Comparison of ENCODE assay signal across 8 cellular contexts in the genomic region with DNA sequence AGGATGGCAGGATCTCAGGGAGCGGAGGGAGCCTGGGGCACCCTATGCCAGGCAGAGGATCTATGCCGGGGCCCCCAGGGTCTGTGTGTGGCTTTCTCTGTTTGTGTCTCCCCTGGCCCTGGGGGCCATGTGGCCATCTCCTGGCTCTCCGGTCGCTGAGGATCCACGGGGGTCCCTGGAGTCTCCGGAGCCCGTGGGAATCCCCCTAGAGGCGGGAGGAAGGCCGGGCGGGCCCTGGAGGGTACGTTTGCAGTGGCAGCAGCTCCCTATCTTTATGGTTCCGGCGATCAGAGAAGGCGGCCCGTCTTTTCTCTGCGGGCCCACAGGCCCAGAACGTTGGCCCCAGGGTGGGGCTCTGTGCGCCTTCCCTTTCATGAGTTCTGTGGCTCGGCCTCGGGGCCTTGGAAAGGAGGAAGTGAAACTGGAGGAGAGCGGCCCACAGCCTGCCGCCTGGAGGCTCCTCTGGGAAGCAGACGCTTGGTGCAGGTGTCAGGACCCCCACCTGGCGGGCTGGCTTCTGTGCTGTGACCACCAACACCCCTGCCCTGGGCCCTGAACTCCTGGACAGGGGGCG.
DNase-seq lines count a peak whose midpoint lies in the region; ATAC-seq and TF ChIP-seq lines count a peak whose summit lies in the region.

No MANE protein-coding gene starts in this region.

- DNase-seq in GM12865 (ENCODE audit: low read depth), result peak; percentile 65
- DNase-seq in RPMI7951 (ENCODE audit: low read depth), result peak; percentile 14
- peak; percentile 8 for DNase-seq in glutamatergic neuron
- DNase-seq in stimulated activated naive B cell treated with anti-CD40 and anti-IgM and Interleukin-4, amounts not matched to agents 10 μg/mL and 1 μg/mL and 100 μg/mL, for 72 hours, result peak; percentile 69
- DNase-seq in putamen (ENCODE audit: low spot score), result no peak
- DNase-seq in effector CD4-positive, alpha-beta T cell, result no peak

- H3K36me3 Mint-ChIP-seq in glutamatergic neuron (ENCODE audit: unreplicated experiment), result no peaks in the 10 kb centered on the region
- no peaks in the 10 kb centered on the region for H3K36me3 Mint-ChIP-seq in stimulated activated naive B cell treated with anti-CD40 and anti-IgM and Interleukin-4, amounts not matched to agents 10 μg/mL and 1 μg/mL and 100 μg/mL, for 72 hours

- H3K27me3 Mint-ChIP-seq in glutamatergic neuron (ENCODE audit: unreplicated experiment), result peaks cover 11% of the 10 kb centered on the region
- peaks cover 0 to 11% of the 10 kb centered on the region in 2 donors for H3K27me3 Mint-ChIP-seq in stimulated activated naive B cell treated with anti-CD40 and anti-IgM and Interleukin-4, amounts not matched to agents 10 μg/mL and 1 μg/mL and 100 μg/mL, for 72 hours

- TF ChIP-seq CTCF in GM12865 (IDR thresholded peaks at IDR 0.05; ENCODE audit: insufficient read depth, low read depth, low read length, missing control alignments) (peak; percentile 30), glutamatergic neuron (IDR thresholded peaks at IDR 0.05; ENCODE audit: partially characterized antibody, unreplicated experiment) (no peak)

- no peaks in the 10 kb centered on the region for H3K4me1 Mint-ChIP-seq in glutamatergic neuron (ENCODE audit: low read depth, unreplicated experiment)
- H3K4me1 Mint-ChIP-seq in stimulated activated naive B cell treated with anti-CD40 and anti-IgM and Interleukin-4, amounts not matched to agents 10 μg/mL and 1 μg/mL and 100 μg/mL, for 72 hours, result peaks cover 33 to 40% of the 10 kb centered on the region in 2 donors

- H3K27ac Mint-ChIP-seq in glutamatergic neuron (ENCODE audit: unreplicated experiment), result no peak overlapping the region
- peak overlapping the region; percentile 84 for H3K27ac Mint-ChIP-seq in stimulated activated naive B cell treated with anti-CD40 and anti-IgM and Interleukin-4, amounts not matched to agents 10 μg/mL and 1 μg/mL and 100 μg/mL, for 72 hours

- H3K4me3 Mint-ChIP-seq in glutamatergic neuron (ENCODE audit: unreplicated experiment), result no peak overlapping the region
- H3K4me3 Mint-ChIP-seq in stimulated activated naive B cell treated with anti-CD40 and anti-IgM and Interleukin-4, amounts not matched to agents 10 μg/mL and 1 μg/mL and 100 μg/mL, for 72 hours, result peak overlapping the region; percentile 67 to 72

- H3K4me3 ChIP-seq in GM12865 (ENCODE audit: low read depth, low read length), result no peak overlapping the region

- H3K9me3 Mint-ChIP-seq in glutamatergic neuron (ENCODE audit: unreplicated experiment), result no peaks in the 10 kb centered on the region
- H3K9me3 Mint-ChIP-seq in stimulated activated naive B cell treated with anti-CD40 and anti-IgM and Interleukin-4, amounts not matched to agents 10 μg/mL and 1 μg/mL and 100 μg/mL, for 72 hours, result no peaks in the 10 kb centered on the region

- peak; percentile 85 for ATAC-seq in GM21786 (IDR thresholded peaks at IDR 0.05; ENCODE audit: unreplicated experiment)
- peak; percentile 90 to 93 for ATAC-seq in stimulated activated naive B cell treated with anti-CD40 and anti-IgM and Interleukin-4, amounts not matched to agents 10 μg/mL and 1 μg/mL and 100 μg/mL, for 72 hours (replicated peaks)
- no peak for ATAC-seq in GM19035 (IDR thresholded peaks at IDR 0.05; ENCODE audit: unreplicated experiment)

Comparison
In these comparisons a context has a peak if more than half of its experiments do, and no peak if none do; other contexts are left out.
1. DNase-seq: peak in GM12865 (single experiment), RPMI7951 (single experiment), glutamatergic neuron (single experiment) and stimulated activated naive B cell treated with anti-CD40 and anti-IgM and Interleukin-4, amounts not matched to agents 10 μg/mL and 1 μg/mL and 100 μg/mL, for 72 hours (single experiment); none in putamen (single experiment) and effector CD4-positive, alpha-beta T cell (single experiment).